Comparison of ENCODE assay signal across 9 cellular contexts in genomic region chr2:128321421-128321775, GRCh38. TPM values are rescaled to one million over a fixed set of nuclear protein-coding genes. Genes with fewer than 3 reads are reported as not detected.
DNase-seq lines count a peak whose midpoint lies in the region; ATAC-seq and TF ChIP-seq lines count a peak whose summit lies in the region.
"Had no signal": no experiment of that assay in that cellular context is flagged by ENCODE, and none has a peak within 500 bp of the region (broad histone marks: within the 10 kb centered on the region; RNA-seq: fewer than 3 reads in every experiment).

No MANE protein-coding gene starts in this region.

- H3K36me3 Mint-ChIP-seq in activated naive CD8-positive, alpha-beta T cell treated with anti-CD3 and anti-CD28 coated beads, Interleukin-2, amount 10 ng/mL, durations not matched to agents 7 days and 5 days, result no peaks in the 10 kb centered on the region

- H3K27ac Mint-ChIP-seq in activated naive CD8-positive, alpha-beta T cell treated with anti-CD3 and anti-CD28 coated beads, Interleukin-2, amount 10 ng/mL, durations not matched to agents 7 days and 5 days, result no peak overlapping the region

- intact Hi-C loops in lower lobe of right lung (cut with DNase I), result no loop called here

- H3K4me3 Mint-ChIP-seq in activated naive CD8-positive, alpha-beta T cell treated with anti-CD3 and anti-CD28 coated beads, Interleukin-2, amount 10 ng/mL, durations not matched to agents 7 days and 5 days, result peak overlapping the region; percentile 50

- peak overlapping the region; percentile 57 for H3K4me3 ChIP-seq in lower lobe of right lung
- peak overlapping the region; percentile 81 for H3K4me3 ChIP-seq in thymus (ENCODE audit: low read length)
- H3K4me3 ChIP-seq in MG63, result no peak overlapping the region

- peaks cover 14% of the 10 kb centered on the region for H3K27me3 Mint-ChIP-seq in activated naive CD8-positive, alpha-beta T cell treated with anti-CD3 and anti-CD28 coated beads, Interleukin-2, amount 10 ng/mL, durations not matched to agents 7 days and 5 days

- H3K4me1 Mint-ChIP-seq in activated naive CD8-positive, alpha-beta T cell treated with anti-CD3 and anti-CD28 coated beads, Interleukin-2, amount 10 ng/mL, durations not matched to agents 7 days and 5 days, result peaks cover 13% of the 10 kb centered on the region

- H3K27me3 ChIP-seq in lower lobe of right lung (ENCODE audit: low read depth), result no peaks in the 10 kb centered on the region
- no peaks in the 10 kb centered on the region for H3K27me3 ChIP-seq in thymus (ENCODE audit: control insufficient read depth, insufficient read depth)
- no peaks in the 10 kb centered on the region for H3K27me3 ChIP-seq in MG63

- TF ChIP-seq CTCF in lower lobe of right lung (IDR thresholded peaks at IDR 0.05), result no peak

- peak overlapping the region; percentile 11 for H3K27ac ChIP-seq in lower lobe of right lung
- peak overlapping the region; percentile 20 for H3K27ac ChIP-seq in thymus (ENCODE audit: low read depth)
- H3K27ac ChIP-seq: epithelial cell of prostate had no signal

- 85% methylated on average over 15 of the region's 15 CpGs for WGBS in thymus

- peak; percentile 61 for DNase-seq in activated CD8-positive, alpha-beta memory T cell treated with anti-CD3 and anti-CD28 coated beads for 24 hours
- DNase-seq in activated CD8-positive, alpha-beta memory T cell treated with anti-CD3 and anti-CD28 coated beads, Interleukin-2, amount 50 U/mL, for 4 hours, result no peak
- no peak for DNase-seq in activated naive CD8-positive, alpha-beta T cell treated with anti-CD3 and anti-CD28 coated beads, Interleukin-2, amount 10 ng/mL, durations not matched to agents 7 days and 5 days
- no peak for DNase-seq in lower lobe of right lung
- DNase-seq in stimulated activated CD8-positive, alpha-beta memory T cell treated with anti-CD3 and anti-CD28 coated beads, Interleukin-4, amount 100 ng/mL, for 48 hours, result no peak
- DNase-seq in MG63, result no peak

- no peak for ATAC-seq in activated naive CD8-positive, alpha-beta T cell treated with anti-CD3 and anti-CD28 coated beads, Interleukin-2, amount 10 ng/mL, durations not matched to agents 7 days and 5 days (ENCODE audit: low read depth)
- ATAC-seq in lower lobe of right lung (no peak), GM21576 (IDR thresholded peaks at IDR 0.05; ENCODE audit: unreplicated experiment) (no peak)

- H3K36me3 ChIP-seq in lower lobe of right lung (no peaks in the 10 kb centered on the region), thymus (ENCODE audit: control insufficient read depth, insufficient read depth) (no peaks in the 10 kb centered on the region), MG63 (no peaks in the 10 kb centered on the region)

- H3K9me3 ChIP-seq in lower lobe of right lung (no peaks in the 10 kb centered on the region), thymus (ENCODE audit: control insufficient read depth) (no peaks in the 10 kb centered on the region), MG63 (no peaks in the 10 kb centered on the region)

- H3K4me1 ChIP-seq in lower lobe of right lung, result peaks cover 31% of the 10 kb centered on the region
- H3K4me1 ChIP-seq in thymus (ENCODE audit: control insufficient read depth, insufficient read depth, low read length), result peaks cover 22% of the 10 kb centered on the region

- H3K9me3 Mint-ChIP-seq in activated naive CD8-positive, alpha-beta T cell treated with anti-CD3 and anti-CD28 coated beads, Interleukin-2, amount 10 ng/mL, durations not matched to agents 7 days and 5 days, result no peaks in the 10 kb centered on the region

- POLR2A ChIA-PET in activated naive CD8-positive, alpha-beta T cell treated with anti-CD3 and anti-CD28 coated beads, Interleukin-2, amount 10 ng/mL, durations not matched to agents 7 days and 5 days (lab: Charles Lee), result no interaction called here

RNA-seq across cellular contexts. Expression of gene HS6ST1, which starts 2.7 kb away (rescaled TPM):
- total RNA-seq in activated naive CD8-positive, alpha-beta T cell treated with anti-CD3 and anti-CD28 coated beads, Interleukin-2, amount 10 ng/mL, durations not matched to agents 7 days and 5 days, result 10 to 100 TPM; 10.1 to 11.4 TPM
- 26.3 TPM for total RNA-seq in lower lobe of right lung
- polyA plus RNA-seq in thymus, result 20.0 TPM
- total RNA-seq in MG63 (2014; rRNA removed; shearing (Covaris generic); ENCODE audit: low replicate concordance), result 16.9 and 32.5 TPM in 2 replicates
